In the genomic region with DNA sequence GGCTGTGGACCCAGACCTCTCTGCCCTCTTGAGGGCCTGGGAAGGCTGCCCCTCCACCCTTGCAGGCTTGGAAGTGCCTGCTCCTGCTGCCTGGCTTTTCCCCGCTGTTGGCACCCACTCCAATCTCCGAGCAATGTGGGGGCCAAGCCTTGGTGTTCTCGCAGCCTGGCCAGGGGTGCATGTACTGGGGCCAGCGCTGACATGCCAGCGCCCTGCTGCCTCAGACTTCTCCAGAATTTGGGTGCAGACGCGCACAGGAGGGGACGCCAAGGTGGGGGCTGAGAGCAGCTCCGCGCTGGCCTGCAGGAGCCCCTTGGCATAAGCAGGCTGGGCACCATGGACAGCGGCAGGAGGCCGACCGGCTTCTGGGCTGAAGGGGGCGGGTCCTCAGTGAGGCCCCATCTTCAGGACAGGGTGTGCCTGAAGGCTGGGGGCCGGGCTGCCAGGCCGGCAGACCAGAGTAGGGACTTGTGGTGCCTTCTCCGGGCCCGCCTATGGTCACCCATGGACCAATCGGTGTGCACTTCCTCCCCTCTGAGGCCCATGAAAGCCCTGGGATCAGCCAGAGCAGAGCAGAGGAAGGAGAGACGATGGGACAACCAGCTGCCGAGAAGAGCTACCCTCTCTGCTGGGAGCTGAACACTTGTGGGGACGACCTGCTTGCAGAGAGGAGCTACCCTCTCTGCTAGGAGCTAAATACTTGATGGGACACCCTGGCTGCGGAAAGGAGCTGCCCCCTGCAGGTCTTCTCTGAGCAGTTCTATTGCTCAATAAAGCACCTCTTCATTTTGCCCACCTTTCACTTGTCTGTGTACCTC, we compare ENCODE assay signal across 1 cellular context.
TF ChIP-seq lines count a peak whose summit lies in the region.

No MANE protein-coding gene starts in this region.

TF ChIP-seq in HepG2, 621 proteins besides CTCF, POLR2A, EP300 and RAD21 (continued from another document):
- TF ChIP-seq, protein P1, sequence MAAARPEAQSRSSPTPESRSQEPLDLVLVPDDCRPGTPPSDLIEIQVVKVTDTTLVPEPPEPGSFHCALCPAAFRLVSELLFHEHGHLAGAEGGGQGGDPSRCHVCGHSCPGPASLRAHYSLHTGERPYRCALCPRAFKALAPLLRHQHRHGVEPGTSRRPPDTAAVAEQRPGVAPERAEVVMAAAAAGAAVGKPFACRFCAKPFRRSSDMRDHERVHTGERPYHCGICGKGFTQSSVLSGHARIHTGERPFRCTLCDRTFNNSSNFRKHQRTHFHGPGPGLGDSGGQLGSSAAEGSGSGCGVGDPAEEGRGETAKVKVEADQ (CRISPR knock-in tag; IDR thresholded peaks at IDR 0.05; ENCODE audit: borderline replicate concordance) = no peak
- TF ChIP-seq, protein P2, sequence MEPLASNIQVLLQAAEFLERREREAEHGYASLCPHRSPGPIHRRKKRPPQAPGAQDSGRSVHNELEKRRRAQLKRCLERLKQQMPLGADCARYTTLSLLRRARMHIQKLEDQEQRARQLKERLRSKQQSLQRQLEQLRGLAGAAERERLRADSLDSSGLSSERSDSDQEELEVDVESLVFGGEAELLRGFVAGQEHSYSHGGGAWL (CRISPR knock-in tag; IDR thresholded peaks at IDR 0.05) = 0 out of 2 replicates have a peak, but pooled peaks have one; percentile 32
